ENCODE assay signal across 25 cellular contexts in the genomic region with DNA sequence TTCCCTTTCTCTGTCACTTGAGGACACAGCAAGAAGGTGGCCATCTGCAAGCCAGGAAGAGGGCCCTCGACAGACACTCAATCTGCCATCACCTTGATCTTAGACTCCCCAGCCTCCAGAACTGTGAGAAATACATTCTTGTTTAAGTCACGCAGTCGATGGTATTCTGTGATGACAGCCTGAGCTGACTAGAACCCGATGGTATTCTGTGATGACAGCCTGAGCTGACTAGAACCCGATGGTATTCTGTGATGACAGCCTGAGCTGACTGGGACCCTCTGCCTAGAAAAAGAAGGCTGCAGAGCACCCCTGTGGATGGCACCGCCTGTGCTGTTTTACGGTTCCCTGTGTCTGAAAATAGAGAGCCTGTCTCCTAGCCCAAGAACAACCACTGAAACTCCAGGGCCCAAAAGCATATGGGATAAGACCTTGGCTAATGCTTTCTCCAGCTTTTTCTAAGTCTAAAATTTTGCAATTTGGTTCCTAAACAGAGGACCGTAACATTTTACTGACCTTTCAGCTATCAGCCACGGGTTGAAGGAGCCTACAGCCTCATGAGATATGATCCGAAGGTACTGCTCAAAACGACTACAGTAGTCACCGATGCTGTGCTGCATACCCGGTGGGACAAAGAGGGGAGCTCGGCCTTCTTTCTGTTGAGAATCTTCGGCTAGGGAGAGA.
"Had no signal": no experiment of that assay in that cellular context is flagged by ENCODE, and none has a peak within 500 bp of the region (broad histone marks: within the 10 kb centered on the region; RNA-seq: fewer than 3 reads in every experiment).

No MANE protein-coding gene starts in this region.

- H3K4me3 ChIP-seq: coronary artery, dorsolateral prefrontal cortex, left ventricle myocardium inferior, lung, right atrium auricular region, spleen, transverse colon had no signal

- H3K27ac ChIP-seq: coronary artery, dorsolateral prefrontal cortex, left ventricle myocardium inferior, right atrium auricular region, transverse colon, VCaP had no signal

- DNase-seq: activated CD4-positive, alpha-beta T cell treated with anti-CD3 and anti-CD28 coated beads for 4 hours; activated CD4-positive, alpha-beta T cell treated with anti-CD3 and anti-CD28 coated beads, Interleukin-2, amount 50 U/mL, for 4 hours; activated naive CD4-positive, alpha-beta T cell; activated T-cell treated with anti-CD3 and anti-CD28 coated beads for 4 hours; activated T-cell treated with anti-CD3 and anti-CD28 coated beads, Interleukin-2, amount 50 U/mL, for 72 hours; cerebellar nuclear complex; dorsolateral prefrontal cortex; effector memory CD4-positive, alpha-beta T cell; glutamatergic neuron; left ventricle myocardium inferior; mesendoderm; natural killer cell; spleen; stimulated activated naive CD4-positive, alpha-beta T cell treated with Interleukin-2 at 50 U/mL for 16 hours; transverse colon had no signal

- FAIRE-seq: bronchial epithelial cell, frontal cortex, islet of Langerhans, TTC549, urothelium cell line had no signal

- ATAC-seq: activated naive CD4-positive, alpha-beta T cell treated with anti-CD3 and anti-CD28 coated beads, Interleukin-2, amount 50 U/mL, for 72 hours; activated T-cell treated with anti-CD3 and anti-CD28 coated beads, Interleukin-2, amount 50 U/mL, for 72 hours; natural killer cell had no signal

- H3K27me3 ChIP-seq: dorsolateral prefrontal cortex, right atrium auricular region, spleen, transverse colon had no signal

- H3K9me3 ChIP-seq: transverse colon had no signal

- H3K4me1 ChIP-seq: left ventricle myocardium inferior, right atrium auricular region had no signal
